Comparison of ENCODE assay signal across 12 cellular contexts in the genomic region with DNA sequence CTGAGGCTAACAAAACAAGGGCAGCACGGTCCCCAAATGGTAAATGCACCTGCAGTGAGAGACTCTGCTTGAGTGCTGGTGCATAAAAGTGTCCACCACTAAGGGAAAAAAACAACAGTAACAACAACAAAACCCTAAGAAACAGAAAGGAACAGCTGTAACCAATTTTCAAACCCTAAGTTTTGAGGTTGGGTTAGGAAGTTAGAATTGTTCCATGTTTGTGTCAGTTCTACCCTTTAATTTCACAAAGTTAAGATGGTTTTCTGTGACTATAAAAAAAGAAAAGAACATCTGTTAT.
DNase-seq lines count a peak whose midpoint lies in the region; ATAC-seq lines count a peak whose summit lies in the region.
"Had no signal": no experiment of that assay in that cellular context is flagged by ENCODE, and none has a peak within 500 bp of the region (broad histone marks: within the 10 kb centered on the region; RNA-seq: fewer than 3 reads in every experiment).

No MANE protein-coding gene starts in this region.

- peak; percentile 26 for DNase-seq in myocyte (ENCODE audit: low read depth)
- DNase-seq in SW 1271 (lab: John Stamatoyannopoulos, UW): no peak
- DNase-seq in activated gamma-delta T cell treated with Interleukin-2 at 50 U/mL for 16 hours: no peak
- DNase-seq in NCI-H2171 (lab: John Stamatoyannopoulos, UW): no peak
- no peak for DNase-seq in occipital lobe (lab: John Stamatoyannopoulos, UW)
- DNase-seq: activated T-cell treated with anti-CD3 and anti-CD28 coated beads, Interleukin-2, amount 50 U/mL, for 24 hours; EL; heart right ventricle; stimulated activated CD4-positive, alpha-beta T cell treated with anti-CD3 and anti-CD28 coated beads, Interleukin-2, amount 100 ng/mL, for 48 hours had no signal

- ATAC-seq in GM18907 (IDR thresholded peaks at IDR 0.05; ENCODE audit: unreplicated experiment): peak; percentile 84
- peak; percentile 73 for ATAC-seq in HG02588 (IDR thresholded peaks at IDR 0.05; ENCODE audit: unreplicated experiment)
- peak; percentile 67 for ATAC-seq in HG03460 (IDR thresholded peaks at IDR 0.05; ENCODE audit: unreplicated experiment)
